Comparison of ENCODE assay signal across 34 cellular contexts in the genomic region with DNA sequence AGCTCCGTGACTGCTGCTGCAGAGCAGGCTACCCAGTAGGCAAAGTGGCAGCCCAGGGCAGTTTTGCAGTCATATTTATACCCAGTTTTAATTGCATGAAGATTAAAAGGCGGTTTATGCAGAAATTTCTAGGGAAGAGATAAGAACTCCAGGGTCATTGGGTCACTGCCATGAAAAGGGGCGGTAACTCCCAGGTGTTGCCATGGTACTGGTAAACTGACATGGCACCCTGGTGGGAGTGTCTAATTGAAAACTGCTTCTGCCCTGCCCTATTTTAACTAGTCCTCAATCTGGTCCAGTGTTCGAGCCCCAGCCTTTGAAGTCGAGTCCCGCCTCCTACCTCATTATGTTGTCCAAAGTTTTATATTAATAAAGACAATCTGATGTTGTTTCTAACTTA.
"Had no signal": no experiment of that assay in that cellular context is flagged by ENCODE, and none has a peak within 500 bp of the region (broad histone marks: within the 10 kb centered on the region; RNA-seq: fewer than 3 reads in every experiment).

No MANE protein-coding gene starts in this region.

- ATAC-seq: activated CD4-positive, CD25-positive, alpha-beta regulatory T cell treated with anti-CD3 and anti-CD28 coated beads, Interleukin-2, amount 50 U/mL, for 24 hours; activated CD8-positive, alpha-beta memory T cell treated with anti-CD3 and anti-CD28 coated beads, Interleukin-2, amount 10 ng/mL, durations not matched to agents 7 days and 5 days; activated CD8-positive, alpha-beta T cell treated with anti-CD3 and anti-CD28 coated beads, Interleukin-2, amount 10 ng/mL, durations not matched to agents 7 days and 5 days; activated naive CD8-positive, alpha-beta T cell treated with anti-CD3 and anti-CD28 coated beads, Interleukin-2, amount 50 U/mL, for 24 hours; body of pancreas; effector memory CD8-positive, alpha-beta T cell; gastroesophageal sphincter; heart right ventricle; T-cell had no signal

- H3K4me1 Mint-ChIP-seq: activated B cell treated with CpG ODN at 0.5 μM for 24 hours had no signal

- H3K4me3 Mint-ChIP-seq: activated B cell treated with CpG ODN at 0.5 μM for 24 hours; activated CD4-positive, alpha-beta memory T cell treated with anti-CD3 and anti-CD28 coated beads for 36 hours; activated CD8-positive, alpha-beta memory T cell treated with anti-CD3 and anti-CD28 coated beads, Interleukin-2, amount 10 ng/mL, durations not matched to agents 7 days and 5 days; activated CD8-positive, alpha-beta T cell treated with anti-CD3 and anti-CD28 coated beads, Interleukin-2, amount 10 ng/mL, durations not matched to agents 7 days and 5 days; activated naive CD4-positive, alpha-beta T cell treated with anti-CD3 and anti-CD28 coated beads for 36 hours; activated naive CD4-positive, alpha-beta T cell treated with anti-CD3 and anti-CD28 coated beads, Interleukin-2, amount 50 U/mL, for 24 hours; activated naive CD8-positive, alpha-beta T cell treated with anti-CD3 and anti-CD28 coated beads for 36 hours; activated naive CD8-positive, alpha-beta T cell treated with anti-CD3 and anti-CD28 coated beads, Interleukin-2, amount 50 U/mL, for 24 hours; activated T-helper 1 cell treated with anti-CD3 and anti-CD28 coated beads, Interleukin-12 subunit alpha, Interleukin-12 subunit beta, Interleukin-2, Interleukin-4 antibody, amounts not matched to agents 30 ng/mL and 10 ng/mL and 1 ng/mL, durations not matched to agents 14 hours and 24 hours and 36 hours; T-cell; T-helper 1 cell treated with Interleukin-12 subunit alpha and Interleukin-12 subunit beta and Interleukin-4 antibody, amounts not matched to agents 30 μg/mL and 1 μg/mL, for 36 hours had no signal

- DNase-seq: activated B cell treated with CpG ODN at 0.5 μM for 24 hours; activated CD4-positive, alpha-beta memory T cell treated with anti-CD3 and anti-CD28 coated beads for 36 hours; activated CD4-positive, alpha-beta T cell treated with anti-CD3 and anti-CD28 coated beads for 48 hours; activated CD4-positive, alpha-beta T cell treated with anti-CD3 and anti-CD28 coated beads, Interleukin-2, amount 50 U/mL, for 1 hour; activated CD8-positive, alpha-beta memory T cell treated with anti-CD3 and anti-CD28 coated beads, Interleukin-2, amount 10 ng/mL, durations not matched to agents 7 days and 5 days; activated CD8-positive, alpha-beta memory T cell treated with anti-CD3 and anti-CD28 coated beads, Interleukin-2, amount 50 U/mL, for 4 hours; activated CD8-positive, alpha-beta T cell treated with anti-CD3 and anti-CD28 coated beads, Interleukin-2, amount 10 ng/mL, durations not matched to agents 7 days and 5 days; activated effector memory CD4-positive, alpha-beta T cell treated with anti-CD3 and anti-CD28 coated beads, Interleukin-2, amount 50 U/mL, for 16 hours; activated naive CD4-positive, alpha-beta T cell treated with anti-CD3 and anti-CD28 coated beads for 36 hours; activated naive CD8-positive, alpha-beta T cell treated with anti-CD3 and anti-CD28 coated beads for 36 hours; activated naive CD8-positive, alpha-beta T cell treated with anti-CD3 and anti-CD28 coated beads, Interleukin-2, amount 50 U/mL, for 24 hours; activated T-cell treated with anti-CD3 and anti-CD28 coated beads, Interleukin-2, amount 50 U/mL, for 1 hour; activated T-cell treated with anti-CD3 and anti-CD28 coated beads, Interleukin-2, amount 50 U/mL, for 48 hours; amygdala; aorta; body of pancreas; caudate nucleus; cortex of kidney; dermis blood vessel endothelial cell; effector CD4-positive, alpha-beta T cell; effector memory CD8-positive, alpha-beta T cell; esophagus squamous epithelium; foreskin melanocyte; heart right ventricle; T-cell had no signal

- H3K9me3 ChIP-seq: adrenal gland, body of pancreas, esophagus squamous epithelium, gastroesophageal sphincter had no signal

- H3K27ac Mint-ChIP-seq: activated B cell treated with CpG ODN at 0.5 μM for 24 hours; activated CD4-positive, alpha-beta memory T cell treated with anti-CD3 and anti-CD28 coated beads for 36 hours; activated CD8-positive, alpha-beta memory T cell treated with anti-CD3 and anti-CD28 coated beads, Interleukin-2, amount 10 ng/mL, durations not matched to agents 7 days and 5 days; activated CD8-positive, alpha-beta T cell treated with anti-CD3 and anti-CD28 coated beads, Interleukin-2, amount 10 ng/mL, durations not matched to agents 7 days and 5 days; activated naive CD4-positive, alpha-beta T cell treated with anti-CD3 and anti-CD28 coated beads for 36 hours; activated naive CD4-positive, alpha-beta T cell treated with anti-CD3 and anti-CD28 coated beads, Interleukin-2, amount 50 U/mL, for 24 hours; activated naive CD8-positive, alpha-beta T cell treated with anti-CD3 and anti-CD28 coated beads for 36 hours; activated naive CD8-positive, alpha-beta T cell treated with anti-CD3 and anti-CD28 coated beads, Interleukin-2, amount 50 U/mL, for 24 hours; activated T-helper 1 cell treated with anti-CD3 and anti-CD28 coated beads, Interleukin-12 subunit alpha, Interleukin-12 subunit beta, Interleukin-2, Interleukin-4 antibody, amounts not matched to agents 30 ng/mL and 10 ng/mL and 1 ng/mL, durations not matched to agents 14 hours and 24 hours and 36 hours; activated T-helper 2 cell treated with anti-CD3 and anti-CD28 coated beads, Interferon-gamma antibody, Interleukin-2, Interleukin-4, amounts not matched to agents 10 μg/mL and 5 μg/mL and 100 μg/mL, durations not matched to agents 14 hours and 24 hours and 36 hours; T-cell; T-helper 1 cell treated with Interleukin-12 subunit alpha and Interleukin-12 subunit beta and Interleukin-4 antibody, amounts not matched to agents 30 μg/mL and 1 μg/mL, for 36 hours had no signal

- H3K27me3 Mint-ChIP-seq: activated B cell treated with CpG ODN at 0.5 μM for 24 hours; activated CD4-positive, alpha-beta memory T cell treated with anti-CD3 and anti-CD28 coated beads for 36 hours; activated CD8-positive, alpha-beta memory T cell treated with anti-CD3 and anti-CD28 coated beads, Interleukin-2, amount 10 ng/mL, durations not matched to agents 7 days and 5 days; activated naive CD4-positive, alpha-beta T cell treated with anti-CD3 and anti-CD28 coated beads, Interleukin-2, amount 50 U/mL, for 24 hours; activated naive CD8-positive, alpha-beta T cell treated with anti-CD3 and anti-CD28 coated beads for 36 hours; activated naive CD8-positive, alpha-beta T cell treated with anti-CD3 and anti-CD28 coated beads, Interleukin-2, amount 50 U/mL, for 24 hours; effector memory CD8-positive, alpha-beta T cell; T-cell had no signal

- H3K9me3 Mint-ChIP-seq: activated B cell treated with CpG ODN at 0.5 μM for 24 hours; activated CD4-positive, alpha-beta memory T cell treated with anti-CD3 and anti-CD28 coated beads for 36 hours; activated naive CD4-positive, alpha-beta T cell treated with anti-CD3 and anti-CD28 coated beads for 36 hours; activated naive CD4-positive, alpha-beta T cell treated with anti-CD3 and anti-CD28 coated beads, Interleukin-2, amount 50 U/mL, for 24 hours; activated naive CD8-positive, alpha-beta T cell treated with anti-CD3 and anti-CD28 coated beads for 36 hours; activated naive CD8-positive, alpha-beta T cell treated with anti-CD3 and anti-CD28 coated beads, Interleukin-2, amount 50 U/mL, for 24 hours; activated T-helper 1 cell treated with anti-CD3 and anti-CD28 coated beads, Interleukin-12 subunit alpha, Interleukin-12 subunit beta, Interleukin-2, Interleukin-4 antibody, amounts not matched to agents 30 ng/mL and 10 ng/mL and 1 ng/mL, durations not matched to agents 14 hours and 24 hours and 36 hours; activated T-helper 2 cell treated with anti-CD3 and anti-CD28 coated beads, Interferon-gamma antibody, Interleukin-2, Interleukin-4, amounts not matched to agents 10 μg/mL and 5 μg/mL and 100 μg/mL, durations not matched to agents 14 hours and 24 hours and 36 hours; effector memory CD8-positive, alpha-beta T cell; T-cell; T-helper 1 cell treated with Interleukin-12 subunit alpha and Interleukin-12 subunit beta and Interleukin-4 antibody, amounts not matched to agents 30 μg/mL and 1 μg/mL, for 36 hours had no signal

- H3K27ac ChIP-seq: adrenal gland, body of pancreas, epithelial cell of prostate, esophagus squamous epithelium, gastroesophageal sphincter, heart right ventricle, VCaP had no signal

- H3K36me3 ChIP-seq: adrenal gland, esophagus squamous epithelium, gastroesophageal sphincter, heart right ventricle had no signal

- H3K4me3 ChIP-seq: adrenal gland, body of pancreas, esophagus squamous epithelium, gastroesophageal sphincter, heart right ventricle had no signal

- H3K4me1 ChIP-seq: body of pancreas, gastroesophageal sphincter had no signal

- H3K27me3 ChIP-seq: adrenal gland, body of pancreas, esophagus squamous epithelium, gastroesophageal sphincter, heart right ventricle had no signal

- H3K36me3 Mint-ChIP-seq: activated CD4-positive, alpha-beta memory T cell treated with anti-CD3 and anti-CD28 coated beads for 36 hours; activated CD8-positive, alpha-beta memory T cell treated with anti-CD3 and anti-CD28 coated beads, Interleukin-2, amount 10 ng/mL, durations not matched to agents 7 days and 5 days; activated naive CD8-positive, alpha-beta T cell treated with anti-CD3 and anti-CD28 coated beads for 36 hours had no signal
